ENCODE assay signal across 17 cellular contexts in the genomic region with DNA sequence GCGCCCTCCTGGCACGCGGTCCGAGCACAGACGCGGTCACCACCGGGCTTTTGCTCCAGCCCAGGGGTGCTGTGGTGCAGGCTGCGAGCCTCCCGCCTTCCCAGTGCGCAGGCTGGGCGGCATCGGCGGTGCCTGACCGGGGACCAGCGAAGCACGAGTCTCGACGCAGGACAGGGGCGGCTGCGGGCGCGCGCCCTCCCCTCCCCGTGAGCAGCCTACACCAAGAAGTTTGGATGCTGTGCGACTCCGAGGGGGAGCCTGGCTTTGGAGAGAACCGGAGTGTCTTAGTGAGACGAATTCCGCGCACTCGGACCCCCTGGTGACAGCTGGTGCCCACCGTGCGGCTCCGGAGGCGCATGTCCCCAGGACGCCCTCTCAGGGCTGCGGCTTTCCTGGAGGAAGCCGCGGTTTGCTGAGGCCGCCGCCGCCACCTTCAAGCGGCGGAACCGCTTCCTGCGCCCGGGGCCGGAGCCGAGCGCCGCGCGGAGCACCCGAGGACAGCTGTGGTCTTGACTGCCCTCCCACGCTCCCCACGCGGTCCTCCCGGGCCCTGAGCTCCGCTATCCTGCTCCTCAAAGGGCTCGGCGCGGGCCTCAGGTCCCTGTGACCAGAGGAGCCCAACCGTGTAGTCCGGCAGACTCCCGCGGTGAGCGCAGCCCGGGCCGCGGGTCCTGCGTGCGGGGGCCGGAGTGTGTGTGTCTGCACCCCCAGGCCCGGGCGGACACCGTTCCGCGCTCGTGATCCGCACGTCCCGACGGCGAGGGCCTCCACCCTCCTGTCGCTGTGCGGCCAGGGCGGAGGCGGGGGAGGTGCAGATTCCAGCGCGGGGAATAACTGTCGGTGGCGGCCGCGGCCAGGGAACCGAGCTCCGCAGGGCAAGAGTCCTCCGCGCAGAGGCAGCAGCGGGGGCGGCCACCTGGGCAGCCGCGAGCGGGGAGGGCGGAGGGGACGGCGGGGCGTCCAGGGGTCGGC. TPM values are rescaled to one million over a fixed set of nuclear protein-coding genes. Genes with fewer than 3 reads are reported as not detected.
DNase-seq lines count a peak whose midpoint lies in the region; ATAC-seq, FAIRE-seq and TF ChIP-seq lines count a peak whose summit lies in the region.
"Had no signal": no experiment of that assay in that cellular context is flagged by ENCODE, and none has a peak within 500 bp of the region (broad histone marks: within the 10 kb centered on the region; RNA-seq: fewer than 3 reads in every experiment).

No MANE protein-coding gene starts in this region.

- H3K36me3 Mint-ChIP-seq in H9 (ENCODE audit: insufficient read depth in 1 of 3, low read depth in 3 of 3), result no peaks in the 10 kb centered on the region; a peak in 1 of 7 replicates

- H3K4me1 Mint-ChIP-seq in H9, result peaks cover 6 to 11% of the 10 kb centered on the region in 2 experiments

- peaks cover 12% of the 10 kb centered on the region; the same call in 2 of the 3 replicates for H3K4me1 ChIP-seq in A549
- no peaks in the 10 kb centered on the region for H3K4me1 ChIP-seq in H9 (ENCODE audit: insufficient read depth, low read length)
- H3K4me1 ChIP-seq in sigmoid colon, result peaks cover 0 to 19% (median 8%) of the 10 kb centered on the region in 4 donors
- H3K4me1 ChIP-seq: ascending aorta had no signal

- H3K36me3 ChIP-seq in WERI-Rb-1 (no peaks in the 10 kb centered on the region), sigmoid colon (no peaks in the 10 kb centered on the region)
- H3K36me3 ChIP-seq: ascending aorta, ovary had no signal

- no peaks in the 10 kb centered on the region for H3K79me2 ChIP-seq in H9 (ENCODE audit: insufficient read depth, low read length)

- H3K4ac ChIP-seq in H9 (ENCODE audit: low read depth, low read length), result no peak overlapping the region

- H3K27me3 Mint-ChIP-seq in H9 (ENCODE audit: low read depth), result peaks cover 96% of the 10 kb centered on the region

- no peak overlapping the region for H2BK20ac ChIP-seq in H9 (ENCODE audit: low read depth, low read length, poor library complexity, severe bottlenecking)

- H3K4me3 Mint-ChIP-seq in H9, result peak overlapping the region in 1 of 2 experiments; percentile 50; a peak in 4 of 5 replicates

- TF ChIP-seq CTCF in A549 (IDR thresholded peaks at IDR 0.05), result no peak
- TF ChIP-seq CTCF in H9 (conservative IDR thresholded peaks at IDR 0.05), result no peak
- TF ChIP-seq CTCF in WERI-Rb-1 (IDR thresholded peaks at IDR 0.05; ENCODE audit: low read depth, low read length), result no peak
- TF ChIP-seq CTCF in sigmoid colon (IDR thresholded peaks at IDR 0.05), result no peak

- H2AK5ac ChIP-seq in H9 (ENCODE audit: insufficient read length, low read length), result no peak overlapping the region

- TF ChIP-seq RAD21 in A549 (conservative IDR thresholded peaks at IDR 0.05 in 1 of 2, IDR thresholded peaks at IDR 0.05 in 1 of 2), result no peak

- FAIRE-seq in A549 (lab: Jason Lieb, UNC), result no peak

- no peak overlapping the region for H3K23ac ChIP-seq in H9 (ENCODE audit: insufficient read length, low read depth, low read length)

- H3K14ac ChIP-seq in H9 (ENCODE audit: insufficient read depth, low read length), result no peak overlapping the region

- no peak overlapping the region for H2BK5ac ChIP-seq in H9 (ENCODE audit: insufficient read length, low read length)

- H2BK15ac ChIP-seq in H9 (ENCODE audit: low read depth, low read length), result no peak overlapping the region

- peaks cover 9% of the 10 kb centered on the region for H3K23me2 ChIP-seq in H9 (ENCODE audit: insufficient read length, low read depth, low read length, poor library complexity, severe bottlenecking)

- no peaks in the 10 kb centered on the region for H4K20me1 ChIP-seq in H9 (ENCODE audit: control insufficient read depth, insufficient read depth, insufficient read length)

- H3K9me3 Mint-ChIP-seq in H9, result peaks cover 0 to 6% of the 10 kb centered on the region in 2 experiments; a peak in 3 of 5 replicates

- H2AFZ ChIP-seq in H9 (ENCODE audit: low read length), result no peak overlapping the region

- H3K27me3 ChIP-seq in H9 (ENCODE audit: insufficient read depth, low read length), result peaks cover 60% of the 10 kb centered on the region
- H3K27me3 ChIP-seq in WERI-Rb-1 (ENCODE audit: insufficient read depth, low read depth, severe bottlenecking), result peaks cover 90% of the 10 kb centered on the region
- peaks cover 30 to 100% (median 61%) of the 10 kb centered on the region in 3 donors for H3K27me3 ChIP-seq in sigmoid colon
- H3K27me3 ChIP-seq: ascending aorta, ovary had no signal

- POLR2A ChIA-PET in A549 (lab: Yijun Ruan, JAX), result no interaction called here

- peak; percentile 28 to 36 for DNase-seq in A549 (ENCODE audit: low read depth in 1 of 2, low spot score in 1 of 2)
- no peak for DNase-seq in H9
- DNase-seq in WERI-Rb-1, result peak; percentile 31
- DNase-seq in iPS-NIHi11 (ENCODE audit: low spot score), result peak; percentile 74
- no peak for DNase-seq in sigmoid colon
- DNase-seq in midbrain (lab: John Stamatoyannopoulos, UW), result no peak
- DNase-seq in dedifferentiated amniotic fluid mesenchymal stem cell (ENCODE audit: extremely low spot score), result no peak
- DNase-seq: activated CD8-positive, alpha-beta memory T cell treated with anti-CD3 and anti-CD28 coated beads, Interleukin-2, amount 50 U/mL, for 48 hours; kidney glomerular epithelial cell; NCI-H2029; ovary; stimulated activated CD4-positive, alpha-beta T cell treated with anti-CD3 and anti-CD28 coated beads, Interleukin-4, amount 100 ng/mL, for 4 hours; T-helper 9 cell had no signal

- no peak overlapping the region for H3K18ac ChIP-seq in H9 (ENCODE audit: insufficient read length, low read depth, low read length)

- H4K5ac ChIP-seq in H9 (ENCODE audit: insufficient read length, low read depth, low read length), result no peak overlapping the region

- H3K79me1 ChIP-seq in H9 (ENCODE audit: insufficient read depth, low read depth, low read length, poor library complexity, severe bottlenecking), result no peaks in the 10 kb centered on the region

- ATAC-seq in A549 (peak; percentile 49 to 61; a peak in 5 of 6 replicates), GM21619 (IDR thresholded peaks at IDR 0.05; ENCODE audit: unreplicated experiment) (no peak)

- H3K9me3 ChIP-seq in A549 (no peaks in the 10 kb centered on the region), H9 (ENCODE audit: control insufficient read depth, low read depth, low read length) (no peaks in the 10 kb centered on the region), WERI-Rb-1 (ENCODE audit: severe bottlenecking) (no peaks in the 10 kb centered on the region), sigmoid colon (no peaks in the 10 kb centered on the region)
- H3K9me3 ChIP-seq: ascending aorta, ovary had no signal

- CTCF ChIA-PET in A549 (lab: Yijun Ruan, JAX), result interaction anchor here (0.7 to 1.5 kb wide), 5 partner anchors 9 to 379 kb away, joined by 3 to 5 read pairs (median 3); no protein-coding TSS in a partner anchor

- peak overlapping the region; percentile 91 for H3K4me2 ChIP-seq in A549
- H3K4me2 ChIP-seq in H9 (ENCODE audit: insufficient read depth, insufficient read length, low read length), result peak overlapping the region; percentile 45

- no peak overlapping the region for H4K8ac ChIP-seq in H9 (replicated peaks; ENCODE audit: insufficient read length, low read depth, low read length)

- no peak overlapping the region for H3K56ac ChIP-seq in H9 (ENCODE audit: insufficient read length, low read depth, low read length)

- peak overlapping the region in 1 of 2 experiments; percentile 11; a peak in 1 of 6 replicates for H3K27ac ChIP-seq in A549
- H3K27ac ChIP-seq in H9 (ENCODE audit: insufficient read length, low read depth, low read length), result no peak overlapping the region
- H3K27ac ChIP-seq in WERI-Rb-1, result no peak overlapping the region
- H3K27ac ChIP-seq in sigmoid colon, result no peak overlapping the region
- H3K27ac ChIP-seq: ascending aorta, ovary had no signal

- no peak overlapping the region for H4K91ac ChIP-seq in H9 (ENCODE audit: insufficient read length, low read depth, low read length)

- 5% methylated on average over 28 of the region's 108 CpGs for WGBS in A549 (ENCODE audit: missing lambda C conversion rate)
- WGBS in H9 (ENCODE audit: extremely low coverage, insufficient read length, low lambda C conversion rate), result no CpG with 5 or more reads among the region's 108 CpGs
- 1 to 3% methylated on average over 108 of the region's 108 CpGs for WGBS in sigmoid colon, 2 donors

- intact Hi-C loops in sigmoid colon (cut with DNase I), result no loop called here

- TF ChIP-seq EP300 in A549 (IDR thresholded peaks at IDR 0.05) (no peak), sigmoid colon (IDR thresholded peaks at IDR 0.05) (no peak)

- TF ChIP-seq POLR2A in A549 (IDR thresholded peaks at IDR 0.05; ENCODE audit: low read length) (no peak), sigmoid colon (IDR thresholded peaks at IDR 0.05) (no peak)

- no peak overlapping the region for H3T11ph ChIP-seq in H9 (ENCODE audit: low read length)

- no peak overlapping the region for H3K9ac ChIP-seq in H9 (ENCODE audit: extremely low read depth, insufficient read length, low read length)

- H2BK120ac ChIP-seq in H9 (ENCODE audit: low read depth, low read length, poor library complexity, severe bottlenecking), result no peak overlapping the region

- H3K27ac Mint-ChIP-seq in H9, result no peak overlapping the region

- H2BK12ac ChIP-seq in H9 (ENCODE audit: insufficient read length, low read depth, low read length), result no peak overlapping the region

- H3K4me3 ChIP-seq in A549 (peak overlapping the region; percentile 37), WERI-Rb-1 (ENCODE audit: low read depth, low read length) (peak overlapping the region; percentile 40), sigmoid colon (no peak overlapping the region)
- H3K4me3 ChIP-seq: ascending aorta, ovary had no signal

TF ChIP-seq in A549, 52 proteins besides CTCF, POLR2A, EP300 and RAD21 (continues in another document):
- TF ChIP-seq EHMT2 (IDR thresholded peaks at IDR 0.05; ENCODE audit: low read depth) (no peak), TFCP2L1 (CRISPR knock-in tag; IDR thresholded peaks at IDR 0.05) (no peak), ZC3H11A (IDR thresholded peaks at IDR 0.05) (no peak), RCOR1 (IDR thresholded peaks at IDR 0.05; ENCODE audit: low read depth, low read length) (no peak), HOXB5 (CRISPR knock-in tag; IDR thresholded peaks at IDR 0.05) (no peak)

RNA-seq across cellular contexts. Expression of a gene that starts 1.7 kb away (rescaled TPM):
- polyA plus RNA-seq in A549 (2011; rRNA removed), result not detected in 2 replicates
- not detected in 2 replicates for polyA plus RNA-seq in A549 (2012; cell fraction: cytosol; rRNA removed)
- polyA plus RNA-seq in A549 (2012; cell fraction: nucleus; rRNA removed), result not detected in 2 replicates
- not detected in 3 replicates for polyA plus RNA-seq in A549 (2017; fragmentation: RNase III; extraction: RNeasy Plus Mini Kit Qiagen cat#74134 plus additional on column Dnase treatment)
- not detected in 2 replicates for polyA minus RNA-seq in A549 (2011; rRNA and poly(A)+ RNA removed)
- total RNA-seq in H9 (2021), result not detected in 2 replicates
- total RNA-seq in sigmoid colon, result not detected
- not detected for polyA plus RNA-seq in sigmoid colon
- total RNA-seq: ascending aorta, ovary had no signal
- polyA plus RNA-seq: esophagus, ovary had no signal

RNA-seq across cellular contexts. Expression of a gene that starts 42.4 kb away (rescaled TPM):
- polyA plus RNA-seq in A549 (2011; rRNA removed), result not detected in 2 replicates
- polyA plus RNA-seq in A549 (2012; cell fraction: cytosol; rRNA removed), result not detected in 2 replicates
- not detected in 2 replicates for polyA plus RNA-seq in A549 (2012; cell fraction: nucleus; rRNA removed)
- not detected in 3 replicates for polyA plus RNA-seq in A549 (2017; fragmentation: RNase III; extraction: RNeasy Plus Mini Kit Qiagen cat#74134 plus additional on column Dnase treatment)
- polyA minus RNA-seq in A549 (2011; rRNA and poly(A)+ RNA removed), result not detected in 2 replicates
- total RNA-seq in H9 (2021), result 0.59 and 0.68 TPM in 2 replicates
- total RNA-seq in sigmoid colon, result not detected
- not detected for polyA plus RNA-seq in sigmoid colon
- total RNA-seq: ascending aorta, HT-29, ovary had no signal
- polyA plus RNA-seq: esophagus, ovary had no signal

Comparison
In these comparisons a context has a peak if more than half of its experiments do, and no peak if none do; other contexts are left out.
1. DNase-seq: peak in A549 (2 of 2), WERI-Rb-1 (single experiment) and iPS-NIHi11 (single experiment); none in H9 (single experiment), sigmoid colon (single experiment), midbrain (single experiment) and dedifferentiated amniotic fluid mesenchymal stem cell (single experiment).
2. H3K4me3 ChIP-seq: peak in A549 (single experiment) and WERI-Rb-1 (single experiment); none in sigmoid colon (0 of 4).